In genomic region chr13:47999973-48000372, GRCh38 we compare ENCODE assay signal across 1 cellular context.
TF ChIP-seq lines count a peak whose summit lies in the region.

No MANE protein-coding gene starts in this region.

TF ChIP-seq in GM23338, 12 proteins besides CTCF, POLR2A, EP300 and RAD21 (continued from another document):
- TF ChIP-seq ZNF462 (CRISPR knock-in tag; IDR thresholded peaks at IDR 0.05) (no peak), EZH2 (IDR thresholded peaks at IDR 0.05; ENCODE audit: low read depth, unreplicated experiment) (no peak), JUNB (IDR thresholded peaks at IDR 0.05; ENCODE audit: unreplicated experiment) (no peak), POLR2AphosphoS5 (IDR thresholded peaks at IDR 0.05; ENCODE audit: low read depth) (no peak), NANOG (IDR thresholded peaks at IDR 0.05; ENCODE audit: borderline replicate concordance) (no peak), CREB1 (CRISPR knock-in tag; IDR thresholded peaks at IDR 0.05; ENCODE audit: low read depth) (no peak), EZH2phosphoT487 (IDR thresholded peaks at IDR 0.05; ENCODE audit: unreplicated experiment) (no peak), ZNF114 (CRISPR knock-in tag; IDR thresholded peaks at IDR 0.05) (no peak), REST (IDR thresholded peaks at IDR 0.05; ENCODE audit: unreplicated experiment) (no peak)
